In the genomic region with DNA sequence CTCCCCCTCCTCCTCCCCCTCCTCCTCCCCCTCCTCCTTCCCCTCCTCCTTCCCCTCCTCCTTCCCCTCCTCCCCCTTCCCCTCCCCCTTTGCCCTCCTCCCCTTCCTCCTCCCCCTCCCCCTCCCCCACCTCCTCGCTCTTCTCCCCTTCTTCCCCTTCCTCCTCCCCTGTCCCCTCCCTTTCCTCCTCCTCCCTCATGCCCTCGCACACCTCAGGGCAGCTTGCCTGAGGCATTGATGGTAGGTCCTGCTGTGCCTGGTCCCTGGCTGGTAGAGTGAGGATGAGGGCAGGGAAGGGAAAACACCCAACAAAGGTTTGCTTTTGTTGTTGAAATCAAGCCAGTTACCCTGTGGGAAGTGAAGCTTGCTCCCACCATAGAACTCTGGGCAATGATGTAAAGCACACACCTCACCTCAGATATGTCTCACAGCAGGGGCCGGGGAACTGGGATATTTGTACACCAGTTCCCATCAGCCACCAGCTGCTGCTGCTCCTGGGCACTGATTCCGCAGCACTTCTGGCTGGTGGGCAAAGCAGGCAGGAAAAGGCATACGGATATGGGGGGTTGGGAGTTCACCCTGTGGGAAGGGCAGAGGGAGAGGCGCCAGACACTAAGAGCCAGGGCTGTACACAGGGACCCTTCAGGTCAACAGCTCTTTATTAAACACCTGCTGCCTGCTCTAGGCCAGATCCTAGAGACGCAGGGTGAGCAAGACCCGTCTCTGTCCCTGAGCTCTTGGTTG, we compare ENCODE assay signal across 11 cellular contexts. TPM values are rescaled to one million over a fixed set of nuclear protein-coding genes. Genes with fewer than 3 reads are reported as not detected.
DNase-seq lines count a peak whose midpoint lies in the region; ATAC-seq and TF ChIP-seq lines count a peak whose summit lies in the region.
"Had no signal": no experiment of that assay in that cellular context is flagged by ENCODE, and none has a peak within 500 bp of the region (broad histone marks: within the 10 kb centered on the region; RNA-seq: fewer than 3 reads in every experiment).

No MANE protein-coding gene starts in this region.

- H3K36me3 Mint-ChIP-seq in activated CD4-positive, alpha-beta T cell treated with anti-CD3 and anti-CD28 coated beads for 36 hours (ENCODE audit: low read depth) = peaks cover 33% of the 10 kb centered on the region

- H3K27ac ChIP-seq in spleen = peak overlapping the region in 7 of 8 donors; percentile 33 to 82 (median 40)
- H3K27ac ChIP-seq in thyroid gland = no peak overlapping the region
- H3K27ac ChIP-seq: transverse colon had no signal

- CTCF ChIA-PET in activated CD4-positive, alpha-beta T cell treated with anti-CD3 and anti-CD28 coated beads for 36 hours (lab: Charles Lee) = interaction anchor here (0.6 to 0.7 kb wide), 3 partner anchors 14 to 47 kb away, joined by 3 to 8 read pairs (median 4); a partner anchor contains a TSS

- peak; percentile 9 for DNase-seq in activated CD4-positive, alpha-beta T cell treated with anti-CD3 and anti-CD28 coated beads for 36 hours
- DNase-seq in activated CD4-positive, alpha-beta T cell treated with anti-CD3 and anti-CD28 coated beads for 48 hours = no peak
- DNase-seq in NCI-H226 (peak; percentile 37), dermis blood vessel endothelial cell (peak; percentile 51), spleen (peak; percentile 71), HK-2 (ENCODE audit: unreplicated experiment) (no peak), thyroid gland (no peak)
- DNase-seq in effector CD8-positive, alpha-beta T cell (lab: John Stamatoyannopoulos, UW) = no peak
- DNase-seq: transverse colon had no signal

- H3K9me3 Mint-ChIP-seq in activated CD4-positive, alpha-beta T cell treated with anti-CD3 and anti-CD28 coated beads for 36 hours (ENCODE audit: low read depth) = no peaks in the 10 kb centered on the region
- H3K9me3 Mint-ChIP-seq: nephron had no signal

- 57 to 73% (median 71%) methylated on average over 5 to 8 of the region's 8 CpGs for WGBS in spleen, 5 donors
- WGBS in thyroid gland, 2 donors = 75 to 89% methylated on average over 6 to 7 of the region's 8 CpGs

- H3K27me3 Mint-ChIP-seq in activated CD4-positive, alpha-beta T cell treated with anti-CD3 and anti-CD28 coated beads for 36 hours = no peaks in the 10 kb centered on the region

- peaks cover 36 to 97% (median 83%) of the 10 kb centered on the region in 6 donors for H3K4me1 ChIP-seq in spleen
- H3K4me1 ChIP-seq in thyroid gland = peaks cover 12 to 23% of the 10 kb centered on the region in 2 donors

- H3K4me3 ChIP-seq in spleen (no peak overlapping the region), thyroid gland (replicated peaks in 1 of 3) (no peak overlapping the region)
- H3K4me3 ChIP-seq: transverse colon had no signal

- POLR2A ChIA-PET in activated CD4-positive, alpha-beta T cell treated with anti-CD3 and anti-CD28 coated beads for 36 hours (lab: Charles Lee) = interaction anchor here (1.5 kb wide), 1 partner anchor 28 kb away, joined by 3 read pairs; no protein-coding TSS in a partner anchor

- TF ChIP-seq CTCF in spleen (IDR thresholded peaks at IDR 0.05 in 8 of 11, conservative IDR thresholded peaks at IDR 0.05 in 3 of 11) (no peak), thyroid gland (IDR thresholded peaks at IDR 0.05) (no peak)

- peaks cover 0 to 74% (median 0%) of the 10 kb centered on the region in 6 donors for H3K36me3 ChIP-seq in spleen
- H3K36me3 ChIP-seq in thyroid gland = no peaks in the 10 kb centered on the region
- H3K36me3 ChIP-seq: transverse colon had no signal

- intact Hi-C loops in activated CD4-positive, alpha-beta T cell treated with anti-CD3 and anti-CD28 coated beads for 36 hours (cut with DNase I, micrococcal nuclease) = no loop called here
- intact Hi-C loops in spleen (cut with DNase I; ENCODE audit: low total_unique reads) = no loop called here
- intact Hi-C loops in thyroid gland (cut with DNase I) = no loop called here

- no peak overlapping the region for H3K4me3 Mint-ChIP-seq in activated CD4-positive, alpha-beta T cell treated with anti-CD3 and anti-CD28 coated beads for 36 hours
- H3K4me3 Mint-ChIP-seq: nephron had no signal

- H3K27me3 ChIP-seq in spleen (replicated peaks in 1 of 7) (no peaks in the 10 kb centered on the region), thyroid gland (no peaks in the 10 kb centered on the region)
- H3K27me3 ChIP-seq: transverse colon had no signal

- H3K27ac Mint-ChIP-seq in activated CD4-positive, alpha-beta T cell treated with anti-CD3 and anti-CD28 coated beads for 36 hours = peak overlapping the region; percentile 67
- H3K27ac Mint-ChIP-seq: nephron had no signal

- H3K4me1 Mint-ChIP-seq in activated CD4-positive, alpha-beta T cell treated with anti-CD3 and anti-CD28 coated beads for 36 hours = peaks cover 79% of the 10 kb centered on the region

- H3K9me3 ChIP-seq in spleen = no peaks in the 10 kb centered on the region
- no peaks in the 10 kb centered on the region for H3K9me3 ChIP-seq in thyroid gland
- H3K9me3 ChIP-seq: transverse colon had no signal

- no peak for ATAC-seq in activated CD4-positive, alpha-beta T cell treated with anti-CD3 and anti-CD28 coated beads for 36 hours
- ATAC-seq: left cardiac atrium had no signal

- TF ChIP-seq POLR2A in spleen (IDR thresholded peaks at IDR 0.05) = no peak
- TF ChIP-seq POLR2A in thyroid gland (IDR thresholded peaks at IDR 0.05) = no peak

RNA-seq across cellular contexts. Expression of a gene that starts 13.8 kb away (rescaled TPM):
- 100 to 1,000 TPM; 107 to 120 TPM for total RNA-seq in activated CD4-positive, alpha-beta T cell treated with anti-CD3 and anti-CD28 coated beads for 36 hours
- total RNA-seq in dermis blood vessel endothelial cell (22.2 and 49.4 TPM in 2 replicates), spleen (100 to 1,000 TPM in 5 of 7 donors, 10 to 100 TPM in 2; 70.5 to 171 (median 127) TPM), thyroid gland (10 to 100 TPM; 14.3 to 47.8 (median 35.1) TPM)
- 100 to 1,000 TPM; 142 to 365 (median 198) TPM for polyA plus RNA-seq in spleen

RNA-seq across cellular contexts. Expression of a gene that starts 31.5 kb away (rescaled TPM):
- total RNA-seq in activated CD4-positive, alpha-beta T cell treated with anti-CD3 and anti-CD28 coated beads for 36 hours = 10 to 100 TPM; 42.8 to 52.9 TPM
- total RNA-seq in dermis blood vessel endothelial cell (58.9 and 73.0 TPM in 2 replicates), spleen (10 to 100 TPM; 20.3 to 40.3 (median 29.5) TPM), thyroid gland (10 to 100 TPM; 21.6 to 32.8 (median 27.3) TPM)
- polyA plus RNA-seq in spleen = 10 to 100 TPM; 12.9 to 18.6 (median 14.6) TPM

Comparison
In these comparisons a context has a peak if more than half of its experiments do, and no peak if none do; other contexts are left out.
1. DNase-seq: peak in activated CD4-positive, alpha-beta T cell treated with anti-CD3 and anti-CD28 coated beads for 36 hours (single experiment), NCI-H226 (single experiment), dermis blood vessel endothelial cell (single experiment) and spleen (single experiment); none in activated CD4-positive, alpha-beta T cell treated with anti-CD3 and anti-CD28 coated beads for 48 hours (single experiment), HK-2 (single experiment), thyroid gland (0 of 2) and effector CD8-positive, alpha-beta T cell (single experiment).
2. H3K27ac ChIP-seq: peak in spleen (7 of 8); none in thyroid gland (0 of 3).